In the genomic region with DNA sequence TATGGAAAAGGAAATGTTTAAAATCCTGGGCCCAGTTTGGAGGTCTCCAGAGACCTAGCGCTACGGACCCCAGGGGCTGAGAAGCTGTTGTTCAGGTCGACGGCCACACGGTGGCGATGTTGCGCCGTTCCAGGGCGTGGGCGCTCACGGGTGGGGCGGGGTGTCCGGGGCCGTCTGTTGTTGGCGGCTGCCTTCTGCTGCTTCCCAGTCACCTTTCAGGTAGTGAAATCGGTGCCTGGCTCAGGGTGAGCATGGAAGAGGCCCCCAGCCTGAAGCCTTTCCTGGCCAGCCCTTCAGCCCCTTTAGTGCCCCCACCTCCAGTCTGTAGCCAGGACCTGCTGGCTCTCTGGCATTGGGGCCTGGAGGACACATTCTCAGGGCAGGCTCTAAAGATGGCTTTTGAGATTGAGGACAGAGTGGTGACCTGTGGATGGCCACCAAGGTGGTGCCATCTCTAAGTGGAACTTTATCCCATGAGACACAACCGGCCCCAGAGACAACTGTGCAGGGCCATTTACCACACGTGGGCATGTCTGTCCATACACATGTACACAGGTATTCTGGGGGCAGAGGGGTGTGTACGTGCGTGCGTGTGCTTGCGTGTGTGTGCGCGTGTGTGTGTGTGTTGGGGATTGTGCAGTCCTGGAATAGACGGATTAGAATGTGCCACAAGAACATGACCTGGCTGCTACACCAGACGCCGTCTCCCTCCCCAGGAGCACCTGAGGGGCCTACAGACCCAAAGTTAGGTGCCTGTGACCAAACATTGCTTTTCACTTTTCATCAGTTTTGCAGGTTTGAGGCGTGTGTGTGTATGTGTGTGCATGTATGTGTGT, we compare ENCODE assay signal across 8 cellular contexts. TPM values are rescaled to one million over a fixed set of nuclear protein-coding genes. Genes with fewer than 3 reads are reported as not detected.
A peak's percentile ranks its signal among the peaks of the same experiment; 100 is the strongest.
DNase-seq lines count a peak whose midpoint lies in the region; FAIRE-seq and TF ChIP-seq lines count a peak whose summit lies in the region.

No MANE protein-coding gene starts in this region.

- FAIRE-seq in kidney (lab: Jason Lieb, UNC) = no peak

- H3K9ac ChIP-seq in kidney (ENCODE audit: low read length in 2 of 2) = no peak overlapping the region

- H3K4me1 ChIP-seq in kidney (ENCODE audit: control insufficient read depth in 1 of 2, insufficient read depth in 1 of 2, low read depth in 1 of 2, low read length in 2 of 2) = peaks cover 0 to 10% of the 10 kb centered on the region in 2 donors

- TF ChIP-seq CTCF in WERI-Rb-1 (IDR thresholded peaks at IDR 0.05; ENCODE audit: low read depth, low read length) = peak; percentile 90
- peak; percentile 96 for TF ChIP-seq CTCF in MCF 10A (IDR thresholded peaks at IDR 0.05; ENCODE audit: unreplicated experiment)
- peak; percentile 91 for TF ChIP-seq CTCF in kidney (IDR thresholded peaks at IDR 0.05; ENCODE audit: borderline replicate concordance, extremely low read depth, insufficient read depth)

- H3K36me3 ChIP-seq in H7 (replicated peaks; ENCODE audit: control insufficient read depth, insufficient read depth, low read length) (no peaks in the 10 kb centered on the region; the same call in 1 of the 2 replicates), WERI-Rb-1 (no peaks in the 10 kb centered on the region), kidney (ENCODE audit: control insufficient read depth in 1 of 2, insufficient read depth in 2 of 2, low read length in 2 of 2) (peaks cover 0 to 4% of the 10 kb centered on the region in 2 donors)

- H3K27ac Mint-ChIP-seq in MCF 10A (ENCODE audit: low read depth, unreplicated experiment) = no peak overlapping the region

- no peak overlapping the region for H3K4me3 Mint-ChIP-seq in MCF 10A (ENCODE audit: unreplicated experiment)

- no peaks in the 10 kb centered on the region for H3K27me3 Mint-ChIP-seq in MCF 10A (ENCODE audit: insufficient read depth, unreplicated experiment)

- CTCF ChIA-PET in MCF 10A (lab: Yijun Ruan, JAX) = interaction anchor here (0.6 to 1.6 kb wide), 36 partner anchors 8 to 681 kb away, joined by 3 to 33 read pairs (median 4); no protein-coding TSS in a partner anchor

- DNase-seq in GM04504 (ENCODE audit: low read depth) (peak; percentile 9), H7 (peak; percentile 98), MV-4-11 (lab: John Stamatoyannopoulos, UW) (peak; percentile 4), WERI-Rb-1 (peak; percentile 66), MCF 10A (ENCODE audit: unreplicated experiment) (peak; percentile 55), kidney (peak; percentile 82), SIG-M5 (lab: John Stamatoyannopoulos, UW) (no peak)
- peak; percentile 64 for DNase-seq in stimulated activated CD4-positive, alpha-beta T cell treated with anti-CD3 and anti-CD28 coated beads, Interleukin-1b, Interleukin-23, amount 100 ng/mL, for 48 hours

- H3K9me3 Mint-ChIP-seq in MCF 10A (ENCODE audit: unreplicated experiment) = no peaks in the 10 kb centered on the region

- H3K4me3 ChIP-seq in H7 (ENCODE audit: insufficient read depth, low read depth, low read length) (no peak overlapping the region), WERI-Rb-1 (ENCODE audit: low read depth, low read length) (no peak overlapping the region), kidney (ENCODE audit: low read length in 2 of 2) (no peak overlapping the region)

- H3K9me3 ChIP-seq in WERI-Rb-1 (ENCODE audit: severe bottlenecking) (no peaks in the 10 kb centered on the region), kidney (ENCODE audit: control insufficient read depth in 1 of 2, low read length in 2 of 2) (no peaks in the 10 kb centered on the region)

- H3K36me3 Mint-ChIP-seq in MCF 10A (ENCODE audit: insufficient read depth, unreplicated experiment) = peaks cover 5% of the 10 kb centered on the region

- H3K27ac ChIP-seq in WERI-Rb-1 (no peak overlapping the region), kidney (ENCODE audit: low read depth in 2 of 2, low read length in 2 of 2) (no peak overlapping the region)

- no peaks in the 10 kb centered on the region for H3K27me3 ChIP-seq in H7 (ENCODE audit: control insufficient read depth, insufficient read depth, low read length)
- H3K27me3 ChIP-seq in WERI-Rb-1 (ENCODE audit: insufficient read depth, low read depth, severe bottlenecking) = no peaks in the 10 kb centered on the region

- POLR2A ChIA-PET in MCF 10A (lab: Yijun Ruan, JAX) = interaction anchor here (0.9 kb wide), 1 partner anchor 51 kb away, joined by 3 read pairs; no protein-coding TSS in a partner anchor

- intact Hi-C loops in MCF 10A (cut with micrococcal nuclease) (loop anchor here (1.0 to 2.0 kb wide), 3 partner anchors 218 to 649 kb away; no protein-coding TSS in a partner anchor), kidney (cut with DNase I) (no loop called here)

- H3K4me1 Mint-ChIP-seq in MCF 10A (ENCODE audit: insufficient read depth, unreplicated experiment) = no peaks in the 10 kb centered on the region

- no TSS peak for BruUV-seq in MCF 10A (replicated peaks; lab: Mats Ljungman, UMichigan)

RNA-seq across cellular contexts. Expression of a gene that starts 53.8 kb away (rescaled TPM):
- 4.5 and 4.7 TPM in 2 replicates for total RNA-seq in H7 (2014; rRNA removed; shearing (Covaris generic))
- total RNA-seq in MCF 10A (2022) (24.8 and 27.2 TPM in 2 replicates), kidney (139 TPM)
- 59.3 TPM for polyA plus RNA-seq in kidney (ENCODE audit: insufficient read depth, low read depth, low replicate concordance)
